31 cellular contexts compared by ENCODE assay signal in genomic region chr19:5526691-5527090, GRCh38. TPM values are rescaled to one million over a fixed set of nuclear protein-coding genes. Genes with fewer than 3 reads are reported as not detected.
DNase-seq lines count a peak whose midpoint lies in the region; ATAC-seq, FAIRE-seq and TF ChIP-seq lines count a peak whose summit lies in the region.
"Had no signal": no experiment of that assay in that cellular context is flagged by ENCODE, and none has a peak within 500 bp of the region (broad histone marks: within the 10 kb centered on the region; RNA-seq: fewer than 3 reads in every experiment).

No MANE protein-coding gene starts in this region.

- POLR2A ChIA-PET in HEK293 (lab: Yijun Ruan, JAX) = no interaction called here
- POLR2A ChIA-PET in IMR-90 (lab: Charles Lee; ENCODE audit: unreplicated experiment) = no interaction called here
- POLR2A ChIA-PET in K562 (lab: Yijun Ruan, JAX) = interaction anchor here (0.9 to 2.2 kb wide), 2 partner anchors 12 to 15 kb away, joined by 4 to 7 read pairs; no protein-coding TSS in a partner anchor
- POLR2A ChIA-PET in PC-9 (lab: Charles Lee; ENCODE audit: unreplicated experiment) = no interaction called here

- H2BK120ac ChIP-seq in IMR-90 (ENCODE audit: low read depth, low read length) = no peak overlapping the region
- H2BK120ac ChIP-seq in neuronal stem cell (ENCODE audit: low read depth, low read length) = no peak overlapping the region

- H3K27ac ChIP-seq in HEK293 (ENCODE audit: extremely low read depth, low read depth, low read length) = no peak overlapping the region
- H3K27ac ChIP-seq in IMR-90 (ENCODE audit: insufficient read depth, low read length) = no peak overlapping the region
- H3K27ac ChIP-seq in K562 (ENCODE audit: extremely low read depth, low read depth, low read length) = no peak overlapping the region
- no peak overlapping the region for H3K27ac ChIP-seq in neuronal stem cell (replicated peaks; ENCODE audit: low read length)
- no peak overlapping the region for H3K27ac ChIP-seq in PC-9
- H3K27ac ChIP-seq: BLaER1 had no signal

- no peak overlapping the region for H3K56ac ChIP-seq in IMR-90 (ENCODE audit: extremely low read depth, insufficient read depth, low read length)

- no peak for TF ChIP-seq EP300 in K562 (IDR thresholded peaks at IDR 0.05; ENCODE audit: low read length)

- TF ChIP-seq POLR2A in IMR-90 (IDR thresholded peaks at IDR 0.05; ENCODE audit: low read depth, low read length) (no peak), K562 (conservative IDR thresholded peaks at IDR 0.05) (no peak)

- H4K20me1 ChIP-seq in IMR-90 (ENCODE audit: insufficient read depth, low read length) (no peaks in the 10 kb centered on the region), K562 (replicated peaks; ENCODE audit: control insufficient read depth, insufficient read depth, low read length) (no peaks in the 10 kb centered on the region), PC-9 (ENCODE audit: insufficient read depth) (no peaks in the 10 kb centered on the region)
- H4K20me1 ChIP-seq: BLaER1 had no signal

- H3K79me2 ChIP-seq in K562 (ENCODE audit: control insufficient read depth, insufficient read depth, low read length) (no peaks in the 10 kb centered on the region), PC-9 (ENCODE audit: low read depth) (no peaks in the 10 kb centered on the region)

- H3K9me3 Mint-ChIP-seq in nephron progenitor cell = no peaks in the 10 kb centered on the region
- H3K9me3 Mint-ChIP-seq: CD8-positive, alpha-beta memory T cell had no signal

- no peak overlapping the region for H3K23ac ChIP-seq in IMR-90 (ENCODE audit: low read depth, low read length)
- H3K23ac ChIP-seq in neuronal stem cell (ENCODE audit: low read depth, low read length, poor library complexity) = no peak overlapping the region

- intact Hi-C loops in IMR-90 (cut with micrococcal nuclease) (no loop called here), K562 (cut with micrococcal nuclease) (no loop called here), PC-9 (cut with micrococcal nuclease; ENCODE audit: unreplicated experiment) (no loop called here)

- H3K4me3 ChIP-seq in HEK293 (ENCODE audit: low read depth, low read length) (no peak overlapping the region), IMR-90 (ENCODE audit: insufficient read depth, low read depth, low read length) (no peak overlapping the region), K562 (no peak overlapping the region), neuronal stem cell (ENCODE audit: low read length in 2 of 2) (no peak overlapping the region), PC-9 (no peak overlapping the region)
- H3K4me3 ChIP-seq: BLaER1, GM12878 had no signal

- H2AK9ac ChIP-seq in IMR-90 (replicated peaks; ENCODE audit: low read depth, low read length, poor library complexity) = no peak overlapping the region

- no peak overlapping the region for H2BK15ac ChIP-seq in IMR-90 (ENCODE audit: low read depth, low read length)
- H2BK15ac ChIP-seq in neuronal stem cell (ENCODE audit: low read length) = peak overlapping the region; percentile 76

- H3K18ac ChIP-seq in IMR-90 (ENCODE audit: low read depth, low read length) (no peak overlapping the region), neuronal stem cell (ENCODE audit: low read length) (peak overlapping the region; percentile 63)

- H3K14ac ChIP-seq in IMR-90 (replicated peaks; ENCODE audit: low read depth, low read length) = no peak overlapping the region
- no peak overlapping the region for H3K14ac ChIP-seq in neuronal stem cell (ENCODE audit: low read length)

- 60% methylated on average over 3 of the region's 6 CpGs; no CpG with 5 or more reads in 1 of the 2 experiments for WGBS in IMR-90 (ENCODE audit: extremely low coverage in 2 of 2, insufficient read length in 1 of 2), 2 experiments
- 2% methylated on average over 6 of the region's 6 CpGs for WGBS in K562 (ENCODE audit: insufficient coverage, low coverage, missing lambda C conversion rate)
- no CpG with 5 or more reads among the region's 6 CpGs for WGBS in neuronal stem cell (ENCODE audit: extremely low coverage in 2 of 2, insufficient read length in 2 of 2, insufficient replicate concordance in 1 of 2), 2 donors

- no peaks in the 10 kb centered on the region for H3F3A ChIP-seq in PC-9 (ENCODE audit: insufficient read depth, low read depth)

- H3K36me3 ChIP-seq in HEK293 (ENCODE audit: control insufficient read depth in 2 of 2, insufficient read depth in 1 of 2, low read length in 2 of 2) (no peaks in the 10 kb centered on the region), IMR-90 (ENCODE audit: control insufficient read depth, insufficient read depth, low read length) (no peaks in the 10 kb centered on the region), K562 (ENCODE audit: control insufficient read depth, insufficient read depth, low read length) (no peaks in the 10 kb centered on the region), neuronal stem cell (replicated peaks in 1 of 2; ENCODE audit: control insufficient read depth in 2 of 2, insufficient read depth in 2 of 2, low read length in 2 of 2) (no peaks in the 10 kb centered on the region), PC-9 (ENCODE audit: low read depth) (no peaks in the 10 kb centered on the region)
- H3K36me3 ChIP-seq: BE2C, BLaER1 had no signal

- no peaks in the 10 kb centered on the region for H3K36me3 Mint-ChIP-seq in nephron progenitor cell (ENCODE audit: low read depth)
- H3K36me3 Mint-ChIP-seq: CD14-positive monocyte; CD4-positive, alpha-beta memory T cell; CD4-positive, CD25-positive, alpha-beta regulatory T cell; CD8-positive, alpha-beta memory T cell had no signal

- H3K9ac ChIP-seq in IMR-90 (ENCODE audit: low read depth, low read length) = no peak overlapping the region
- H3K9ac ChIP-seq in K562 (ENCODE audit: insufficient read depth in 1 of 2, low read depth in 2 of 2, low read length in 2 of 2) = no peak overlapping the region
- no peak overlapping the region for H3K9ac ChIP-seq in neuronal stem cell (ENCODE audit: low read depth, low read length, poor library complexity)
- H3K9ac ChIP-seq: BLaER1 had no signal

- no peak overlapping the region for H3K27ac Mint-ChIP-seq in nephron progenitor cell
- H3K27ac Mint-ChIP-seq: CD4-positive, CD25-positive, alpha-beta regulatory T cell; CD8-positive, alpha-beta memory T cell had no signal

- H3K4me2 ChIP-seq in IMR-90 (ENCODE audit: low read depth, low read length) (no peak overlapping the region), K562 (ENCODE audit: insufficient read depth, low read length) (no peak overlapping the region), neuronal stem cell (ENCODE audit: insufficient read depth, low read length, poor library complexity, severe bottlenecking) (no peak overlapping the region), PC-9 (no peak overlapping the region)
- H3K4me2 ChIP-seq: BLaER1 had no signal

- no peak overlapping the region for H4K8ac ChIP-seq in IMR-90 (ENCODE audit: low read depth in 2 of 2, low read length in 2 of 2)
- H4K8ac ChIP-seq in neuronal stem cell (ENCODE audit: low read depth, low read length) = no peak overlapping the region

- in situ Hi-C loops in IMR-90 (cut with MboI; ENCODE audit: low sequenced_read_pairs) = no loop called here
- in situ Hi-C loops in K562 (cut with MboI) = no loop called here

- H3K4me3 Mint-ChIP-seq in nephron progenitor cell = no peak overlapping the region
- H3K4me3 Mint-ChIP-seq: CD14-positive monocyte; CD4-positive, CD25-positive, alpha-beta regulatory T cell; CD8-positive, alpha-beta memory T cell had no signal

- H4K91ac ChIP-seq in IMR-90 (ENCODE audit: insufficient read depth, low read depth, low read length) (no peak overlapping the region), neuronal stem cell (ENCODE audit: low read depth, low read length, poor library complexity) (no peak overlapping the region)

- no peak overlapping the region for H2BK5ac ChIP-seq in IMR-90 (ENCODE audit: low read depth, low read length, poor library complexity, severe bottlenecking)
- H2BK5ac ChIP-seq in neuronal stem cell (ENCODE audit: low read length) = peak overlapping the region; percentile 44

- H3K27me3 Mint-ChIP-seq in nephron progenitor cell (ENCODE audit: low read depth, poor library complexity) = peaks cover 52% of the 10 kb centered on the region

- no peak overlapping the region for H3K4ac ChIP-seq in IMR-90 (ENCODE audit: low read depth, low read length)
- H3K4ac ChIP-seq in neuronal stem cell (ENCODE audit: low read length) = no peak overlapping the region

- BruUV-seq in IMR-90 (replicated peaks; lab: Mats Ljungman, UMichigan) (no TSS peak), K562 (replicated peaks; lab: Mats Ljungman, UMichigan) (no TSS peak), PC-9 (replicated peaks; lab: Mats Ljungman, UMichigan) (no TSS peak)

- no peak overlapping the region for H2BK12ac ChIP-seq in neuronal stem cell (ENCODE audit: low read length)

- H3K79me1 ChIP-seq in IMR-90 (ENCODE audit: low read depth in 1 of 2, low read length in 2 of 2) (no peaks in the 10 kb centered on the region), neuronal stem cell (ENCODE audit: low read depth, low read length) (no peaks in the 10 kb centered on the region)

- H3K9me1 ChIP-seq in IMR-90 (ENCODE audit: insufficient read depth, low read length) = no peaks in the 10 kb centered on the region
- H3K9me1 ChIP-seq in K562 (ENCODE audit: control insufficient read depth, insufficient read depth, low read length) = no peaks in the 10 kb centered on the region

- no peak overlapping the region for H4K5ac ChIP-seq in IMR-90 (ENCODE audit: low read depth, low read length)

- H3K9me3 ChIP-seq in HEK293 (ENCODE audit: control insufficient read depth, insufficient read depth, low read depth, low read length) (no peaks in the 10 kb centered on the region), IMR-90 (ENCODE audit: control insufficient read depth, insufficient read depth, low read length) (no peaks in the 10 kb centered on the region), K562 (replicated peaks; ENCODE audit: control insufficient read depth, insufficient read depth, low read depth, low read length) (no peaks in the 10 kb centered on the region), neuronal stem cell (replicated peaks in 1 of 2; ENCODE audit: control insufficient read depth in 2 of 2, insufficient read depth in 1 of 2, low read depth in 1 of 2, low read length in 2 of 2) (peaks cover 0 to 2% of the 10 kb centered on the region in 2 donors), PC-9 (ENCODE audit: insufficient read depth, low read depth) (no peaks in the 10 kb centered on the region)
- H3K9me3 ChIP-seq: BE2C, BLaER1 had no signal

- H2AK5ac ChIP-seq in IMR-90 (ENCODE audit: low read depth, low read length) = no peak overlapping the region
- peak overlapping the region; percentile 34 for H2AK5ac ChIP-seq in neuronal stem cell (ENCODE audit: low read depth, low read length)

- H3K27me3 ChIP-seq in IMR-90 (ENCODE audit: control insufficient read depth, insufficient read depth, low read length) (peaks cover 24% of the 10 kb centered on the region), K562 (ENCODE audit: control insufficient read depth in 2 of 2, insufficient read depth in 2 of 2, low read length in 2 of 2) (peaks cover 12 to 50% of the 10 kb centered on the region in 2 experiments; a peak in 3 of 5 replicates), neuronal stem cell (ENCODE audit: control insufficient read depth in 3 of 3, insufficient read depth in 3 of 3, low read depth in 1 of 3, low read length in 3 of 3) (no peaks in the 10 kb centered on the region), PC-9 (ENCODE audit: insufficient read depth, low read depth) (no peaks in the 10 kb centered on the region)
- H3K27me3 ChIP-seq: BE2C, BLaER1 had no signal

- TF ChIP-seq RAD21 in IMR-90 (IDR thresholded peaks at IDR 0.05; ENCODE audit: low read length) = no peak
- TF ChIP-seq RAD21 in K562 (CRISPR knock-in tag; conservative IDR thresholded peaks at IDR 0.05 in 1 of 2, IDR thresholded peaks at IDR 0.05 in 1 of 2) = no peak

- no peaks in the 10 kb centered on the region for H3K4me1 ChIP-seq in HEK293 (ENCODE audit: control insufficient read depth, insufficient read depth, low read length)
- H3K4me1 ChIP-seq in IMR-90 (ENCODE audit: control insufficient read depth, insufficient read depth, low read length) = no peaks in the 10 kb centered on the region
- H3K4me1 ChIP-seq in K562 (replicated peaks in 1 of 2; ENCODE audit: control insufficient read depth in 2 of 2, insufficient read depth in 2 of 2, low read length in 2 of 2) = no peaks in the 10 kb centered on the region
- peaks cover 5 to 9% of the 10 kb centered on the region in 2 donors for H3K4me1 ChIP-seq in neuronal stem cell (ENCODE audit: control insufficient read depth in 2 of 2, insufficient read depth in 1 of 2, low read depth in 1 of 2, low read length in 2 of 2)
- H3K4me1 ChIP-seq in PC-9 (replicated peaks; ENCODE audit: insufficient read depth) = no peaks in the 10 kb centered on the region
- H3K4me1 ChIP-seq: BE2C had no signal

- H2BK20ac ChIP-seq in IMR-90 (ENCODE audit: low read depth, low read length) = no peak overlapping the region

- dilution Hi-C loops in IMR-90 (cut with HindIII; ENCODE audit: low sequenced_read_pairs, unreplicated experiment) = no loop called here

- no peak for TF ChIP-seq CTCF in HEK293 (tag by site-specific recombination; IDR thresholded peaks at IDR 0.05)
- TF ChIP-seq CTCF in IMR-90 (conservative IDR thresholded peaks at IDR 0.05; ENCODE audit: low read depth, low read length) = no peak
- no peak for TF ChIP-seq CTCF in K562 (IDR thresholded peaks at IDR 0.05 in 2 of 3, conservative IDR thresholded peaks at IDR 0.05 in 1 of 3; ENCODE audit: insufficient read depth in 2 of 3, low read depth in 1 of 3, low read length in 3 of 3)
- TF ChIP-seq CTCF in PC-9 (conservative IDR thresholded peaks at IDR 0.05) = no peak
- TF ChIP-seq CTCF in nephron progenitor cell (IDR thresholded peaks at IDR 0.05) = no peak

- H2AFZ ChIP-seq in IMR-90 (replicated peaks; ENCODE audit: low read length, poor library complexity) (no peak overlapping the region), K562 (ENCODE audit: low read depth, low read length) (no peak overlapping the region), neuronal stem cell (ENCODE audit: low read length) (no peak overlapping the region), PC-9 (no peak overlapping the region)

- no peak for DNase-seq in IMR-90
- DNase-seq in K562 (ENCODE audit: extremely low read depth in 1 of 4, low spot score in 3 of 4) = no peak
- DNase-seq in neuronal stem cell (ENCODE audit: low spot score) = no peak
- no peak for DNase-seq in PC-9
- DNase-seq in amniotic stem cell (lab: John Stamatoyannopoulos, UW) = no peak
- DNase-seq in nephron progenitor cell = no peak
- DNase-seq: 8988T; ACHN; BE2C; C1 segment of cervical spinal cord; CD4-positive, alpha-beta memory T cell; CD4-positive, CD25-positive, alpha-beta regulatory T cell; CD8-positive, alpha-beta memory T cell; COR-L47; DMS 273 treated with DMSO at 0.1 percent for 48 hours; DMS153; DMS53; DMS79; DND-41; EL; GDM1 had no signal

- no peaks in the 10 kb centered on the region for H3K9me2 ChIP-seq in PC-9 (ENCODE audit: insufficient read depth)

- no peak for FAIRE-seq in K562 (lab: Jason Lieb, UNC)
- FAIRE-seq: A204.1, GM12878, GM12892, GM18507, GM19239 had no signal

- CTCF ChIA-PET in HEK293 (lab: Yijun Ruan, JAX) (no interaction called here), IMR-90 (lab: Yijun Ruan, JAX) (no interaction called here), K562 (lab: Yijun Ruan, JAX; ENCODE audit: low intra/inter-chr PET ratio) (no interaction called here), PC-9 (lab: Charles Lee) (interaction anchor here (0.5 to 0.7 kb wide), 2 partner anchors 10 to 170 kb away, joined by 3 to 7 read pairs; no protein-coding TSS in a partner anchor)

- ATAC-seq in IMR-90 (ENCODE audit: low read depth) = no peak
- no peak for ATAC-seq in K562
- ATAC-seq in GM18907 (IDR thresholded peaks at IDR 0.05; ENCODE audit: unreplicated experiment) = no peak
- ATAC-seq: GM12878 had no signal

- peaks cover 11% of the 10 kb centered on the region for H3K4me1 Mint-ChIP-seq in nephron progenitor cell
- H3K4me1 Mint-ChIP-seq: CD14-positive monocyte; CD4-positive, alpha-beta memory T cell; CD8-positive, alpha-beta memory T cell had no signal

RNA-seq across cellular contexts. Expression of gene TINCR, which starts 41.1 kb away (rescaled TPM):
- total RNA-seq in IMR-90 (2012; rRNA removed) (not detected in 2 replicates), K562 (2014; rRNA removed) (0.08 TPM in 1 of 2 replicates, not detected in the other), K562 (2014; rRNA removed; fragmentation: Illumina TruSeq; extraction: Trizol) (0.06 and 0.07 TPM in 2 replicates), K562 (2015; rRNA removed; fragmentation: Illumina TruSeq; extraction: Trizol) (0.07 TPM in 1 of 2 replicates, not detected in the other), K562 (2021) (0.13 and 0.24 TPM in 2 replicates), PC-9 (2021) (4.4 and 8.0 TPM in 2 replicates)
- polyA plus RNA-seq in IMR-90 (2012; rRNA removed) (0.03 and 0.05 TPM in 2 replicates), K562 (2011; rRNA removed) (0.11 and 0.32 TPM in 2 replicates), K562 (2014; fragmentation: Illumina TruSeq; extraction: Trizol) (0.10 and 0.21 TPM in 2 replicates), K562 (2014; fragmentation: Nextera tagmentation; extraction: Ambion mirVana) (under 1 TPM; 0.03 to 0.10 TPM), K562 (2014; rRNA removed) (0.03 and 0.19 TPM in 2 replicates)
- 0.03 TPM in 1 of 2 replicates, not detected in the other for polyA plus RNA-seq in IMR-90 (2012; cell fraction: cytosol; rRNA removed)
- 0.14 and 0.30 TPM in 2 replicates for polyA plus RNA-seq in IMR-90 (2012; cell fraction: nucleus; rRNA removed; ENCODE audit: low replicate concordance)
- total RNA-seq in K562 (2011; cell fraction: chromatin; rRNA removed; ENCODE audit: low replicate concordance) = 1.7 and 1.9 TPM in 2 replicates
- total RNA-seq in K562 (2011; cell fraction: nucleolus; rRNA removed) = 0.66 and 0.67 TPM in 2 replicates
- 1.1 and 1.5 TPM in 2 replicates for total RNA-seq in K562 (2011; cell fraction: nucleoplasm; rRNA removed)
- 0.06 and 0.24 TPM in 2 replicates for polyA plus RNA-seq in K562 (2011; cell fraction: cytosol; rRNA removed)
- 0.58 and 0.90 TPM in 2 replicates for polyA plus RNA-seq in K562 (2011; cell fraction: nucleus; rRNA removed)
- 0.20 and 0.36 TPM in 2 replicates for polyA plus RNA-seq in K562 (2012)
- polyA minus RNA-seq in K562 (2011; rRNA and poly(A)+ RNA removed) = 0.33 TPM in 1 of 2 replicates, not detected in the other
- polyA minus RNA-seq in K562 (2011; cell fraction: cytosol; rRNA and poly(A)+ RNA removed) = not detected in 2 replicates
- polyA minus RNA-seq in K562 (2011; cell fraction: nucleus; rRNA and poly(A)+ RNA removed) = 0.11 and 0.13 TPM in 2 replicates
- 7.6 TPM for polyA plus RNA-seq in neuronal stem cell (2013, experiment 1 of 2)
- 8.0 TPM for polyA plus RNA-seq in neuronal stem cell (2013, experiment 2 of 2)
- total RNA-seq: G401 had no signal
- polyA plus RNA-seq: CD14-positive monocyte; CD4-positive, CD25-positive, alpha-beta regulatory T cell had no signal

Comparison
In these comparisons a context has a peak if more than half of its experiments do, and no peak if none do; other contexts are left out.
1. Of the 44 proteins assayed by ChIP-seq in both K562 and HEK293: peak only in K562: ZNF121; only in HEK293: none; in both: none; in neither: 43.